In genomic region chr10:86711957-86712708, GRCh38 we compare ENCODE assay signal across 1 cellular context.
TF ChIP-seq lines count a peak whose summit lies in the region.

No MANE protein-coding gene starts in this region.

TF ChIP-seq in HEK293, 187 proteins besides CTCF, POLR2A, EP300 and RAD21 (continued from another document and continues in another):
- TF ChIP-seq ZBTB10 (tag by site-specific recombination; IDR thresholded peaks at IDR 0.05) (peak; percentile 67; the same call in 1 of the 2 replicates), GLIS2 (tag by site-specific recombination; IDR thresholded peaks at IDR 0.05) (peak; percentile 77), OSR2 (tag by site-specific recombination; IDR thresholded peaks at IDR 0.05) (0 out of 2 replicates have a peak, but pooled peaks have one; percentile 19), ZNF211 (tag by site-specific recombination; IDR thresholded peaks at IDR 0.05; ENCODE audit: low read depth) (no peak), ZFP3 (tag by site-specific recombination; IDR thresholded peaks at IDR 0.05; ENCODE audit: low read depth) (no peak), ZNF692 (tag by site-specific recombination; IDR thresholded peaks at IDR 0.05) (peak; percentile 10; the same call in 1 of the 2 replicates), ZNF660 (tag by site-specific recombination; IDR thresholded peaks at IDR 0.05) (peak; percentile 26; the same call in 1 of the 2 replicates), SP2 (tag by site-specific recombination; IDR thresholded peaks at IDR 0.05) (peak; percentile 56), ZNF280C (tag by site-specific recombination; IDR thresholded peaks at IDR 0.05) (no peak), ZBTB1 (tag by site-specific recombination; IDR thresholded peaks at IDR 0.05) (no peak), ZNF366 (tag by site-specific recombination; conservative IDR thresholded peaks at IDR 0.05) (peak; percentile 56), ZFP37 (tag by site-specific recombination; IDR thresholded peaks at IDR 0.05) (peak; percentile 49; the same call in 1 of the 2 replicates), ZNF701 (tag by site-specific recombination; IDR thresholded peaks at IDR 0.05) (no peak), KLF9 (tag by site-specific recombination; IDR thresholded peaks at IDR 0.05; ENCODE audit: low read depth) (0 out of 2 replicates have a peak, but pooled peaks have one; percentile 19), ZNF561 (tag by site-specific recombination; IDR thresholded peaks at IDR 0.05; ENCODE audit: borderline replicate concordance) (no peak), ZNF10 (tag by site-specific recombination; IDR thresholded peaks at IDR 0.05) (no peak), ZFHX2 (tag by site-specific recombination; conservative IDR thresholded peaks at IDR 0.05) (no peak), SETDB1 (IDR thresholded peaks at IDR 0.05; ENCODE audit: insufficient read length, low read length) (no peak), ZNF629 (tag by site-specific recombination; IDR thresholded peaks at IDR 0.05) (0 out of 2 replicates have a peak, but pooled peaks have one; percentile 14), PRDM10 (tag by site-specific recombination; IDR thresholded peaks at IDR 0.05) (peak; percentile 60), ZNF2 (tag by site-specific recombination; IDR thresholded peaks at IDR 0.05) (no peak), ZNF580 (tag by site-specific recombination; IDR thresholded peaks at IDR 0.05) (no peak), HOXD13 (CRISPR knock-in tag; IDR thresholded peaks at IDR 0.05; ENCODE audit: borderline replicate concordance) (no peak), ZNF114 (tag by site-specific recombination; IDR thresholded peaks at IDR 0.05) (no peak), ZNF488 (tag by site-specific recombination; IDR thresholded peaks at IDR 0.05) (no peak), ZBTB8A (tag by site-specific recombination; IDR thresholded peaks at IDR 0.05) (peak; percentile 62), KLF17 (tag by site-specific recombination; IDR thresholded peaks at IDR 0.05) (no peak), TRIM28 (IDR thresholded peaks at IDR 0.05; ENCODE audit: borderline replicate concordance, low read length) (no peak), ZNF600 (tag by site-specific recombination; IDR thresholded peaks at IDR 0.05) (peak; percentile 66), ZNF473 (tag by site-specific recombination; IDR thresholded peaks at IDR 0.05) (no peak), EGR2 (tag by site-specific recombination; IDR thresholded peaks at IDR 0.05; ENCODE audit: low read depth) (no peak), ZBTB17 (tag by site-specific recombination; IDR thresholded peaks at IDR 0.05) (peak; percentile 83), ZNF501 (tag by site-specific recombination; IDR thresholded peaks at IDR 0.05) (peak; percentile 82; the same call in 1 of the 2 replicates), ZNF837 (tag by site-specific recombination; IDR thresholded peaks at IDR 0.05) (no peak), ZEB2 (tag by site-specific recombination; IDR thresholded peaks at IDR 0.05) (peak; percentile 44; the same call in 1 of the 2 replicates)
- TF ChIP-seq, protein P1, sequence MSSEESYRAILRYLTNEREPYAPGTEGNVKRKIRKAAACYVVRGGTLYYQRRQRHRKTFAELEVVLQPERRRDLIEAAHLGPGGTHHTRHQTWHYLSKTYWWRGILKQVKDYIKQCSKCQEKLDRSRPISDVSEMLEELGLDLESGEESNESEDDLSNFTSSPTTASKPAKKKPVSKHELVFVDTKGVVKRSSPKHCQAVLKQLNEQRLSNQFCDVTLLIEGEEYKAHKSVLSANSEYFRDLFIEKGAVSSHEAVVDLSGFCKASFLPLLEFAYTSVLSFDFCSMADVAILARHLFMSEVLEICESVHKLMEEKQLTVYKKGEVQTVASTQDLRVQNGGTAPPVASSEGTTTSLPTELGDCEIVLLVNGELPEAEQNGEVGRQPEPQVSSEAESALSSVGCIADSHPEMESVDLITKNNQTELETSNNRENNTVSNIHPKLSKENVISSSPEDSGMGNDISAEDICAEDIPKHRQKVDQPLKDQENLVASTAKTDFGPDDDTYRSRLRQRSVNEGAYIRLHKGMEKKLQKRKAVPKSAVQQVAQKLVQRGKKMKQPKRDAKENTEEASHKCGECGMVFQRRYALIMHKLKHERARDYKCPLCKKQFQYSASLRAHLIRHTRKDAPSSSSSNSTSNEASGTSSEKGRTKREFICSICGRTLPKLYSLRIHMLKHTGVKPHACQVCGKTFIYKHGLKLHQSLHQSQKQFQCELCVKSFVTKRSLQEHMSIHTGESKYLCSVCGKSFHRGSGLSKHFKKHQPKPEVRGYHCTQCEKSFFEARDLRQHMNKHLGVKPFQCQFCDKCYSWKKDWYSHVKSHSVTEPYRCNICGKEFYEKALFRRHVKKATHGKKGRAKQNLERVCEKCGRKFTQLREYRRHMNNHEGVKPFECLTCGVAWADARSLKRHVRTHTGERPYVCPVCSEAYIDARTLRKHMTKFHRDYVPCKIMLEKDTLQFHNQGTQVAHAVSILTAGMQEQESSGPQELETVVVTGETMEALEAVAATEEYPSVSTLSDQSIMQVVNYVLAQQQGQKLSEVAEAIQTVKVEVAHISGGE (tag by site-specific recombination; conservative IDR thresholded peaks at IDR 0.05; ENCODE audit: low read depth) = 0 out of 2 replicates have a peak, but pooled peaks have one; percentile 20
- TF ChIP-seq, protein P2, sequence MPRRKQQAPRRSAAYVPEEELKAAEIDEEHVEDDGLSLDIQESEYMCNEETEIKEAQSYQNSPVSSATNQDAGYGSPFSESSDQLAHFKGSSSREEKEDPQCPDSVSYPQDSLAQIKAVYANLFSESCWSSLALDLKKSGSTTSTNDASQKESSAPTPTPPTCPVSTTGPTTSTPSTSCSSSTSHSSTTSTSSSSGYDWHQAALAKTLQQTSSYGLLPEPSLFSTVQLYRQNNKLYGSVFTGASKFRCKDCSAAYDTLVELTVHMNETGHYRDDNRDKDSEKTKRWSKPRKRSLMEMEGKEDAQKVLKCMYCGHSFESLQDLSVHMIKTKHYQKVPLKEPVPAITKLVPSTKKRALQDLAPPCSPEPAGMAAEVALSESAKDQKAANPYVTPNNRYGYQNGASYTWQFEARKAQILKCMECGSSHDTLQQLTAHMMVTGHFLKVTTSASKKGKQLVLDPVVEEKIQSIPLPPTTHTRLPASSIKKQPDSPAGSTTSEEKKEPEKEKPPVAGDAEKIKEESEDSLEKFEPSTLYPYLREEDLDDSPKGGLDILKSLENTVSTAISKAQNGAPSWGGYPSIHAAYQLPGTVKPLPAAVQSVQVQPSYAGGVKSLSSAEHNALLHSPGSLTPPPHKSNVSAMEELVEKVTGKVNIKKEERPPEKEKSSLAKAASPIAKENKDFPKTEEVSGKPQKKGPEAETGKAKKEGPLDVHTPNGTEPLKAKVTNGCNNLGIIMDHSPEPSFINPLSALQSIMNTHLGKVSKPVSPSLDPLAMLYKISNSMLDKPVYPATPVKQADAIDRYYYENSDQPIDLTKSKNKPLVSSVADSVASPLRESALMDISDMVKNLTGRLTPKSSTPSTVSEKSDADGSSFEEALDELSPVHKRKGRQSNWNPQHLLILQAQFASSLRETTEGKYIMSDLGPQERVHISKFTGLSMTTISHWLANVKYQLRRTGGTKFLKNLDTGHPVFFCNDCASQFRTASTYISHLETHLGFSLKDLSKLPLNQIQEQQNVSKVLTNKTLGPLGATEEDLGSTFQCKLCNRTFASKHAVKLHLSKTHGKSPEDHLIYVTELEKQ (tag by site-specific recombination; IDR thresholded peaks at IDR 0.05; ENCODE audit: borderline replicate concordance) = no peak
